ENCODE assay signal across 9 cellular contexts in genomic region chr1:165630629-165631402, GRCh38. TPM values are rescaled to one million over a fixed set of nuclear protein-coding genes. Genes with fewer than 3 reads are reported as not detected.
DNase-seq lines count a peak whose midpoint lies in the region; ATAC-seq, FAIRE-seq and TF ChIP-seq lines count a peak whose summit lies in the region.
"Had no signal": no experiment of that assay in that cellular context is flagged by ENCODE, and none has a peak within 500 bp of the region (broad histone marks: within the 10 kb centered on the region; RNA-seq: fewer than 3 reads in every experiment).

Gene MGST3 (plus strand): TSS chr1:165631234. CDS start chr1:165649848, 18,614 bp downstream.

- H3K27ac ChIP-seq in small intestine (ENCODE audit: low read depth in 1 of 2, low read length in 1 of 2) = peak within 1 kb of the TSS; percentile 96 to 99

- no peak within 1 kb of the TSS for H3K4me3 Mint-ChIP-seq in WTC11

- no peak for FAIRE-seq in bronchial epithelial cell (lab: Jason Lieb, UNC)
- no peak for FAIRE-seq in small intestine (lab: Jason Lieb, UNC)

- no peaks in the 10 kb centered on the region for H3K9me3 Mint-ChIP-seq in WTC11
- H3K9me3 Mint-ChIP-seq: T-helper 1 cell treated with Interleukin-12 subunit alpha and Interleukin-12 subunit beta and Interleukin-4 antibody, amounts not matched to agents 30 μg/mL and 1 μg/mL, for 36 hours had no signal

- peak within 1 kb of the TSS; percentile 56 for H3K4me3 ChIP-seq in AG09309 (ENCODE audit: control insufficient read depth, low read depth, low read length)
- H3K4me3 ChIP-seq in bronchial epithelial cell (ENCODE audit: low read depth, low read length) = peak within 1 kb of the TSS; percentile 54
- peak within 1 kb of the TSS; percentile 59 to 82 for H3K4me3 ChIP-seq in small intestine (ENCODE audit: low read depth in 1 of 2, low read length in 2 of 2)

- CTCF ChIA-PET in WTC11 (lab: Charles Lee) = interaction anchor here (0.9 to 1.7 kb wide), 5 partner anchors 29 to 262 kb away, joined by 3 to 7 read pairs (median 3); no protein-coding TSS in a partner anchor

- H3K9me3 ChIP-seq in small intestine (ENCODE audit: control insufficient read depth, low read depth) = no peaks in the 10 kb centered on the region

- no peaks in the 10 kb centered on the region; the same call in 1 of the 2 replicates for H3K27me3 Mint-ChIP-seq in WTC11 (ENCODE audit: low read depth)

- H3K27ac Mint-ChIP-seq in WTC11 = peak within 1 kb of the TSS; percentile 64
- H3K27ac Mint-ChIP-seq: T-helper 1 cell treated with Interleukin-12 subunit alpha and Interleukin-12 subunit beta and Interleukin-4 antibody, amounts not matched to agents 30 μg/mL and 1 μg/mL, for 36 hours had no signal

- no peaks in the 10 kb centered on the region for H3K27me3 ChIP-seq in bronchial epithelial cell (ENCODE audit: control insufficient read depth, insufficient read depth, low read length)
- H3K27me3 ChIP-seq in small intestine (ENCODE audit: control insufficient read depth in 2 of 2, insufficient read depth in 2 of 2, low read length in 2 of 2) = no peaks in the 10 kb centered on the region

- TF ChIP-seq CTCF in AG09309 (IDR thresholded peaks at IDR 0.05; ENCODE audit: control insufficient read depth, insufficient read depth, low read depth, low read length, missing control alignments) (no peak), WTC11 (IDR thresholded peaks at IDR 0.05) (no peak), bronchial epithelial cell (IDR thresholded peaks at IDR 0.05; ENCODE audit: insufficient read depth, low read length, severe bottlenecking) (no peak)

- DNase-seq in AG09309 (ENCODE audit: low read depth) (peak; percentile 59), NCI-H226 (peak; percentile 76), WTC11 (ENCODE audit: low spot score) (peak; percentile 93), bronchial epithelial cell (ENCODE audit: low read depth) (peak; percentile 91), iPS-NIHi11 (ENCODE audit: low spot score) (peak; percentile 94), small intestine (peak; percentile 98)

- 0 to 1% (median 0%) methylated on average over 58 of the region's 58 CpGs for WGBS in small intestine, 3 donors

- POLR2A ChIA-PET in WTC11 (lab: Charles Lee) = interaction anchor here (1.0 to 1.6 kb wide), 2 partner anchors 9 to 14 kb away, joined by 3 read pairs; no protein-coding TSS in a partner anchor

- peaks cover 40% of the 10 kb centered on the region for H3K4me1 Mint-ChIP-seq in WTC11

- H3K4me1 ChIP-seq in small intestine (ENCODE audit: control insufficient read depth in 2 of 2, insufficient read depth in 1 of 2, low read depth in 1 of 2, low read length in 1 of 2) = peaks cover 3% of the 10 kb centered on the region in 2 donors

- no peaks in the 10 kb centered on the region for H3K36me3 ChIP-seq in bronchial epithelial cell (ENCODE audit: control insufficient read depth, insufficient read depth, low read length)
- H3K36me3 ChIP-seq in small intestine (ENCODE audit: control insufficient read depth in 2 of 2, insufficient read depth in 2 of 2, low read length in 2 of 2) = peaks cover 0 to 5% of the 10 kb centered on the region in 2 donors

- no peaks in the 10 kb centered on the region for H3K36me3 Mint-ChIP-seq in WTC11

- ATAC-seq in GM19023 (IDR thresholded peaks at IDR 0.05; ENCODE audit: unreplicated experiment) = peak; percentile 94
- peak; percentile 73 for ATAC-seq in HG03196 (IDR thresholded peaks at IDR 0.05; ENCODE audit: unreplicated experiment)
- peak; percentile 86 for ATAC-seq in WTC11

TF ChIP-seq in WTC11, 78 proteins besides CTCF, POLR2A, EP300 and RAD21:
- no peak for TF ChIP-seq HMGA2 (CRISPR knock-in tag; IDR thresholded peaks at IDR 0.05)
- peak; percentile 74 for TF ChIP-seq FOXK1 (CRISPR knock-in tag; IDR thresholded peaks at IDR 0.05)
- TF ChIP-seq ETV6 (CRISPR knock-in tag; IDR thresholded peaks at IDR 0.05) = peak; percentile 76; the same call in 1 of the 2 replicates
- TF ChIP-seq, protein P1, sequence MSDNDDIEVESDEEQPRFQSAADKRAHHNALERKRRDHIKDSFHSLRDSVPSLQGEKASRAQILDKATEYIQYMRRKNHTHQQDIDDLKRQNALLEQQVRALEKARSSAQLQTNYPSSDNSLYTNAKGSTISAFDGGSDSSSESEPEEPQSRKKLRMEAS (CRISPR knock-in tag; IDR thresholded peaks at IDR 0.05) = peak; percentile 79
- TF ChIP-seq, protein P2, sequence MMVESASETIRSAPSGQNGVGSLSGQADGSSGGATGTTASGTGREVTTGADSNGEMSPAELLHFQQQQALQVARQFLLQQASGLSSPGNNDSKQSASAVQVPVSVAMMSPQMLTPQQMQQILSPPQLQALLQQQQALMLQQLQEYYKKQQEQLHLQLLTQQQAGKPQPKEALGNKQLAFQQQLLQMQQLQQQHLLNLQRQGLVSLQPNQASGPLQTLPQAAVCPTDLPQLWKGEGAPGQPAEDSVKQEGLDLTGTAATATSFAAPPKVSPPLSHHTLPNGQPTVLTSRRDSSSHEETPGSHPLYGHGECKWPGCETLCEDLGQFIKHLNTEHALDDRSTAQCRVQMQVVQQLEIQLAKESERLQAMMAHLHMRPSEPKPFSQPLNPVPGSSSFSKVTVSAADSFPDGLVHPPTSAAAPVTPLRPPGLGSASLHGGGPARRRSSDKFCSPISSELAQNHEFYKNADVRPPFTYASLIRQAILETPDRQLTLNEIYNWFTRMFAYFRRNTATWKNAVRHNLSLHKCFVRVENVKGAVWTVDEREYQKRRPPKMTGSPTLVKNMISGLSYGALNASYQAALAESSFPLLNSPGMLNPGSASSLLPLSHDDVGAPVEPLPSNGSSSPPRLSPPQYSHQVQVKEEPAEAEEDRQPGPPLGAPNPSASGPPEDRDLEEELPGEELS (CRISPR knock-in tag; IDR thresholded peaks at IDR 0.05) = 0 out of 2 replicates have a peak, but pooled peaks have one; percentile 23
- peak; percentile 78; the same call in 1 of the 2 replicates for TF ChIP-seq SP1 (CRISPR knock-in tag; conservative IDR thresholded peaks at IDR 0.05)
- peak; percentile 18; the same call in 1 of the 2 replicates for TF ChIP-seq SMAD3 (CRISPR knock-in tag; IDR thresholded peaks at IDR 0.05; ENCODE audit: borderline replicate concordance)
- TF ChIP-seq, protein P3, sequence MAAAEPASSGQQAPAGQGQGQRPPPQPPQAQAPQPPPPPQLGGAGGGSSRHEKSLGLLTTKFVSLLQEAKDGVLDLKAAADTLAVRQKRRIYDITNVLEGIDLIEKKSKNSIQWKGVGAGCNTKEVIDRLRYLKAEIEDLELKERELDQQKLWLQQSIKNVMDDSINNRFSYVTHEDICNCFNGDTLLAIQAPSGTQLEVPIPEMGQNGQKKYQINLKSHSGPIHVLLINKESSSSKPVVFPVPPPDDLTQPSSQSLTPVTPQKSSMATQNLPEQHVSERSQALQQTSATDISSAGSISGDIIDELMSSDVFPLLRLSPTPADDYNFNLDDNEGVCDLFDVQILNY (CRISPR knock-in tag; IDR thresholded peaks at IDR 0.05) = peak; percentile 55; the same call in 1 of the 2 replicates
- peak; percentile 73; the same call in 1 of the 2 replicates for TF ChIP-seq MYBL2 (CRISPR knock-in tag; IDR thresholded peaks at IDR 0.05)
- peak; percentile 51; the same call in 1 of the 2 replicates for TF ChIP-seq GABPB1 (CRISPR knock-in tag; IDR thresholded peaks at IDR 0.05)
- TF ChIP-seq, protein P4, sequence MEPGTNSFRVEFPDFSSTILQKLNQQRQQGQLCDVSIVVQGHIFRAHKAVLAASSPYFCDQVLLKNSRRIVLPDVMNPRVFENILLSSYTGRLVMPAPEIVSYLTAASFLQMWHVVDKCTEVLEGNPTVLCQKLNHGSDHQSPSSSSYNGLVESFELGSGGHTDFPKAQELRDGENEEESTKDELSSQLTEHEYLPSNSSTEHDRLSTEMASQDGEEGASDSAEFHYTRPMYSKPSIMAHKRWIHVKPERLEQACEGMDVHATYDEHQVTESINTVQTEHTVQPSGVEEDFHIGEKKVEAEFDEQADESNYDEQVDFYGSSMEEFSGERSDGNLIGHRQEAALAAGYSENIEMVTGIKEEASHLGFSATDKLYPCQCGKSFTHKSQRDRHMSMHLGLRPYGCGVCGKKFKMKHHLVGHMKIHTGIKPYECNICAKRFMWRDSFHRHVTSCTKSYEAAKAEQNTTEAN (CRISPR knock-in tag; IDR thresholded peaks at IDR 0.05) = no peak
- TF ChIP-seq TEAD1 (CRISPR knock-in tag; IDR thresholded peaks at IDR 0.05) = peak; percentile 41
- TF ChIP-seq ATF1 (CRISPR knock-in tag; IDR thresholded peaks at IDR 0.05) = no peak
- TF ChIP-seq FOXP1 (CRISPR knock-in tag; IDR thresholded peaks at IDR 0.05; ENCODE audit: borderline replicate concordance) = 0 out of 2 replicates have a peak, but pooled peaks have one; percentile 28
- peak; percentile 67; the same call in 1 of the 2 replicates for TF ChIP-seq CREM (CRISPR knock-in tag; IDR thresholded peaks at IDR 0.05)

RNA-seq across cellular contexts. Expression of gene MGST3, which starts in this region (rescaled TPM):
- 120 to 137 TPM (median 124 TPM) in 3 replicates for total RNA-seq in WTC11 (2021)
- 50.3 and 64.3 TPM in 2 replicates for total RNA-seq in bronchial epithelial cell
- 100 to 1,000 TPM; 513 to 837 (median 578) TPM for polyA plus RNA-seq in small intestine

Comparison
In these comparisons a context has a peak if more than half of its experiments do, and no peak if none do; other contexts are left out.
1. Peak in every context shown above with its lines: DNase-seq, ATAC-seq, H3K4me3 ChIP-seq and H3K27ac ChIP-seq.